ENCODE assay signal across 26 cellular contexts in genomic region chr10:43856299-43856698, GRCh38.
"Had no signal": no experiment of that assay in that cellular context is flagged by ENCODE, and none has a peak within 500 bp of the region (broad histone marks: within the 10 kb centered on the region; RNA-seq: fewer than 3 reads in every experiment).

No MANE protein-coding gene starts in this region.

- H3K27ac ChIP-seq: breast epithelium, PC-9, RWPE1, WERI-Rb-1 had no signal

- H3K4me3 ChIP-seq: ascending aorta, breast epithelium, MG63, PC-9 had no signal

- H3K4me2 ChIP-seq: PC-9 had no signal

- H3K27me3 ChIP-seq: ascending aorta, breast epithelium, MG63 had no signal

- DNase-seq: activated CD4-positive, alpha-beta T cell treated with anti-CD3 and anti-CD28 coated beads for 1 hour; activated CD4-positive, alpha-beta T cell treated with anti-CD3 and anti-CD28 coated beads for 48 hours; activated CD4-positive, CD25-positive, alpha-beta regulatory T cell; activated gamma-delta T cell; activated naive CD4-positive, alpha-beta T cell treated with Interleukin-2 at 50 U/mL for 16 hours; activated naive CD8-positive, alpha-beta T cell treated with anti-CD3 and anti-CD28 coated beads, Interleukin-2, amount 10 ng/mL, durations not matched to agents 7 days and 5 days; activated T-cell treated with anti-CD3 and anti-CD28 coated beads, Interleukin-2, amount 50 U/mL, for 24 hours; amygdala; caudate nucleus; Kasumi-1; KG1; MG63; NCI-H1048; NCI-H1105 treated with DMSO at 0.1 percent for 48 hours; NCI-H1436; NCI-H1694 treated with DMSO at 0.1 percent for 48 hours; NCI-H2029; NCI-H345; NCI-H748 treated with DMSO at 0.1 percent for 48 hours; PC-9; SW 1271; T1000 had no signal

- H3K9me3 ChIP-seq: ascending aorta, breast epithelium, MG63 had no signal

- H2AFZ ChIP-seq: PC-9 had no signal

- H3K36me3 ChIP-seq: ascending aorta, breast epithelium, WERI-Rb-1 had no signal
